In genomic region chr6:41878246-41878645, GRCh38 we compare ENCODE assay signal across 17 cellular contexts. TPM values are rescaled to one million over a fixed set of nuclear protein-coding genes. Genes with fewer than 3 reads are reported as not detected.
A peak's percentile ranks its signal among the peaks of the same experiment; 100 is the strongest.
DNase-seq lines count a peak whose midpoint lies in the region; ATAC-seq and TF ChIP-seq lines count a peak whose summit lies in the region.
"Had no signal": no experiment of that assay in that cellular context is flagged by ENCODE, and none has a peak within 500 bp of the region (broad histone marks: within the 10 kb centered on the region; RNA-seq: fewer than 3 reads in every experiment).

No MANE protein-coding gene starts in this region.

- H3K9ac ChIP-seq in HUES6 (ENCODE audit: low read length) (no peak overlapping the region), mammary epithelial cell (ENCODE audit: insufficient read depth, low read length) (no peak overlapping the region)

- dilution Hi-C loops in mammary epithelial cell (cut with HindIII; ENCODE audit: low sequenced_read_pairs): no loop called here

- no peak for ATAC-seq in GM21529 (IDR thresholded peaks at IDR 0.05; ENCODE audit: unreplicated experiment)
- ATAC-seq in naive thymus-derived CD8-positive, alpha-beta T cell: no peak
- ATAC-seq: activated naive CD8-positive, alpha-beta T cell treated with anti-CD3 and anti-CD28 coated beads, Interleukin-2, amount 50 U/mL, for 24 hours; HCT116; psoas muscle had no signal

- no peak for TF ChIP-seq POLR2A in tibial nerve (IDR thresholded peaks at IDR 0.05)

- no peaks in the 10 kb centered on the region for H3K36me3 Mint-ChIP-seq in naive thymus-derived CD8-positive, alpha-beta T cell

- no peak overlapping the region for H3K4me3 Mint-ChIP-seq in naive thymus-derived CD8-positive, alpha-beta T cell
- H3K4me3 Mint-ChIP-seq: activated naive CD8-positive, alpha-beta T cell treated with anti-CD3 and anti-CD28 coated beads, Interleukin-2, amount 50 U/mL, for 24 hours; activated T-cell treated with anti-CD3 and anti-CD28 coated beads, Interleukin-2, amount 50 U/mL, for 24 hours had no signal

- H3K27me3 ChIP-seq in HUES6 (ENCODE audit: control insufficient read depth, insufficient read depth, low read length) (no peaks in the 10 kb centered on the region), mammary epithelial cell (ENCODE audit: insufficient read depth, low read length) (no peaks in the 10 kb centered on the region), tibial nerve (no peaks in the 10 kb centered on the region)

- CTCF ChIA-PET in mammary epithelial cell (lab: Charles Lee; ENCODE audit: low non-redundant PET): no interaction called here

- TF ChIP-seq CTCF in AG10803 (conservative IDR thresholded peaks at IDR 0.05; ENCODE audit: low read length) (no peak), mammary epithelial cell (conservative IDR thresholded peaks at IDR 0.05 in 1 of 2, IDR thresholded peaks at IDR 0.05 in 1 of 2; ENCODE audit: extremely low read depth in 1 of 2, insufficient read depth in 1 of 2, low read depth in 1 of 2, low read length in 2 of 2) (no peak), tibial nerve (IDR thresholded peaks at IDR 0.05) (no peak)

- no peak for TF ChIP-seq EP300 in tibial nerve (IDR thresholded peaks at IDR 0.05)

- POLR2A ChIA-PET in naive thymus-derived CD8-positive, alpha-beta T cell (lab: Charles Lee): no interaction called here

- no peaks in the 10 kb centered on the region for H3K79me2 ChIP-seq in mammary epithelial cell (ENCODE audit: insufficient read depth, low read length)

- in situ Hi-C loops in mammary epithelial cell (cut with MboI; ENCODE audit: low sequenced_read_pairs in 2 of 2): no loop called here

- no peaks in the 10 kb centered on the region for H3K9me3 ChIP-seq in HUES6 (ENCODE audit: control insufficient read depth, insufficient read depth, low read depth, low read length)
- H3K9me3 ChIP-seq in mammary epithelial cell (replicated peaks; ENCODE audit: insufficient read depth, low read length): no peaks in the 10 kb centered on the region
- H3K9me3 ChIP-seq in tibial nerve: no peaks in the 10 kb centered on the region
- H3K9me3 ChIP-seq: psoas muscle had no signal

- H3K27ac ChIP-seq in HUES6 (ENCODE audit: low read depth, low read length) (0 out of 2 replicates have a peak overlapping the region, but pooled peaks have one; percentile 15), mammary epithelial cell (ENCODE audit: insufficient read depth, low read depth, low read length) (no peak overlapping the region), tibial nerve (no peak overlapping the region)
- H3K27ac ChIP-seq: psoas muscle had no signal

- H3K27ac Mint-ChIP-seq in naive thymus-derived CD8-positive, alpha-beta T cell: no peak overlapping the region
- H3K27ac Mint-ChIP-seq: activated naive CD8-positive, alpha-beta T cell treated with anti-CD3 and anti-CD28 coated beads, Interleukin-2, amount 50 U/mL, for 24 hours; activated T-cell treated with anti-CD3 and anti-CD28 coated beads, Interleukin-2, amount 50 U/mL, for 24 hours had no signal

- no peaks in the 10 kb centered on the region for H3K9me3 Mint-ChIP-seq in naive thymus-derived CD8-positive, alpha-beta T cell
- H3K9me3 Mint-ChIP-seq: activated naive CD8-positive, alpha-beta T cell treated with anti-CD3 and anti-CD28 coated beads, Interleukin-2, amount 50 U/mL, for 24 hours; activated T-cell treated with anti-CD3 and anti-CD28 coated beads, Interleukin-2, amount 50 U/mL, for 24 hours had no signal

- no peaks in the 10 kb centered on the region for H3K27me3 Mint-ChIP-seq in naive thymus-derived CD8-positive, alpha-beta T cell
- H3K27me3 Mint-ChIP-seq: activated naive CD8-positive, alpha-beta T cell treated with anti-CD3 and anti-CD28 coated beads, Interleukin-2, amount 50 U/mL, for 24 hours; activated T-cell treated with anti-CD3 and anti-CD28 coated beads, Interleukin-2, amount 50 U/mL, for 24 hours had no signal

- H3K4me2 ChIP-seq in mammary epithelial cell (ENCODE audit: insufficient read depth, low read depth, low read length): no peak overlapping the region

- no peak overlapping the region for H3K4me3 ChIP-seq in AG10803 (ENCODE audit: low read length)
- H3K4me3 ChIP-seq in HUES6 (ENCODE audit: low read depth, low read length): no peak overlapping the region
- H3K4me3 ChIP-seq in mammary epithelial cell (replicated peaks in 1 of 3; ENCODE audit: insufficient read depth in 1 of 3, low read depth in 2 of 3, low read length in 3 of 3): no peak overlapping the region
- H3K4me3 ChIP-seq in tibial nerve: no peak overlapping the region
- H3K4me3 ChIP-seq: psoas muscle had no signal

- H3K4me1 ChIP-seq in HUES6 (ENCODE audit: control insufficient read depth, insufficient read depth, low read length) (peaks cover 6% of the 10 kb centered on the region), mammary epithelial cell (ENCODE audit: insufficient read depth, low read length) (no peaks in the 10 kb centered on the region), tibial nerve (no peaks in the 10 kb centered on the region)

- DNase-seq in AG10803 (ENCODE audit: low read depth) (peak; percentile 74), mammary epithelial cell (peak; percentile 3), left kidney (ENCODE audit: low read depth, low spot score) (peak; percentile 4), tibial nerve (ENCODE audit: low spot score in 2 of 2) (no peak)
- DNase-seq in activated CD8-positive, alpha-beta memory T cell treated with anti-CD3 and anti-CD28 coated beads, Interleukin-2, amount 50 U/mL, for 48 hours: no peak
- no peak for DNase-seq in naive thymus-derived CD8-positive, alpha-beta T cell
- DNase-seq: activated CD4-positive, alpha-beta T cell treated with anti-CD3 and anti-CD28 coated beads for 1 hour; activated naive CD8-positive, alpha-beta T cell treated with anti-CD3 and anti-CD28 coated beads, Interleukin-2, amount 50 U/mL, for 24 hours; activated T-cell treated with anti-CD3 and anti-CD28 coated beads, Interleukin-2, amount 50 U/mL, for 24 hours; C1 segment of cervical spinal cord; foreskin melanocyte; islet precursor cell; NCI-H1048; psoas muscle had no signal

- no TSS peak for BruUV-seq in mammary epithelial cell (replicated peaks; lab: Mats Ljungman, UMichigan)

- intact Hi-C loops in mammary epithelial cell (cut with micrococcal nuclease): no loop called here

- peaks cover 0 to 2% (median 0%) of the 10 kb centered on the region in 4 donors for H3K4me1 Mint-ChIP-seq in naive thymus-derived CD8-positive, alpha-beta T cell
- H3K4me1 Mint-ChIP-seq: activated naive CD8-positive, alpha-beta T cell treated with anti-CD3 and anti-CD28 coated beads, Interleukin-2, amount 50 U/mL, for 24 hours had no signal

- WGBS in mammary epithelial cell (ENCODE audit: low coverage, missing lambda C conversion rate): 90% methylated on average over 2 of the region's 2 CpGs
- 59 to 61% methylated on average over 2 of the region's 2 CpGs for WGBS in tibial nerve, 2 donors

- no peaks in the 10 kb centered on the region for H4K20me1 ChIP-seq in mammary epithelial cell (ENCODE audit: insufficient read depth, low read length)

- H2AFZ ChIP-seq in mammary epithelial cell (ENCODE audit: low read depth, low read length): no peak overlapping the region

- H3K36me3 ChIP-seq in HUES6 (ENCODE audit: control insufficient read depth, insufficient read depth, low read length) (no peaks in the 10 kb centered on the region), mammary epithelial cell (ENCODE audit: insufficient read depth, low read length) (no peaks in the 10 kb centered on the region), tibial nerve (no peaks in the 10 kb centered on the region)

RNA-seq across cellular contexts. Expression of gene USP49, which starts 16.9 kb away (rescaled TPM):
- total RNA-seq in mammary epithelial cell: 1 to 10 TPM; 3.6 to 3.7 TPM
- polyA plus RNA-seq in mammary epithelial cell: 1.00 TPM
- polyA minus RNA-seq in mammary epithelial cell: 0.16 TPM
- total RNA-seq in naive thymus-derived CD8-positive, alpha-beta T cell: 1 to 10 TPM; 2.0 to 3.0 TPM
- under 1 TPM; 0.34 to 0.48 (median 0.42) TPM for polyA plus RNA-seq in naive thymus-derived CD8-positive, alpha-beta T cell
- total RNA-seq in tibial nerve: 10 to 100 TPM in 1 of 4 donors, 1 to 10 TPM in 3; 6.5 to 13.8 (median 8.8) TPM

RNA-seq across cellular contexts. Expression of gene MED20, which starts 42.7 kb away (rescaled TPM):
- total RNA-seq in mammary epithelial cell: 10 to 100 TPM; 22.4 to 23.7 TPM
- 24.5 TPM for polyA plus RNA-seq in mammary epithelial cell
- polyA minus RNA-seq in mammary epithelial cell: 60.3 TPM
- 10 to 100 TPM in 1 of 2 experiments, 1 to 10 TPM in 1; 8.8 to 12.5 TPM for total RNA-seq in naive thymus-derived CD8-positive, alpha-beta T cell
- 1 to 10 TPM; 2.8 to 5.1 (median 4.3) TPM for polyA plus RNA-seq in naive thymus-derived CD8-positive, alpha-beta T cell
- 10 to 100 TPM in 3 of 4 donors, 1 to 10 TPM in 1; 8.0 to 15.0 (median 12.2) TPM for total RNA-seq in tibial nerve

RNA-seq across cellular contexts. Expression of gene BYSL, which starts 43.1 kb away (rescaled TPM):
- total RNA-seq in mammary epithelial cell: 10 to 100 TPM; 14.2 to 52.5 TPM
- 39.0 TPM for polyA plus RNA-seq in mammary epithelial cell
- polyA minus RNA-seq in mammary epithelial cell: 95.2 TPM
- total RNA-seq in naive thymus-derived CD8-positive, alpha-beta T cell: 1 to 10 TPM; 5.3 to 7.6 TPM
- polyA plus RNA-seq in naive thymus-derived CD8-positive, alpha-beta T cell: 1 to 10 TPM; 3.5 to 7.5 (median 4.9) TPM
- 10 to 100 TPM in 3 of 4 donors, 1 to 10 TPM in 1; 9.2 to 13.3 (median 12.8) TPM for total RNA-seq in tibial nerve

Comparison
In these comparisons a context has a peak if more than half of its experiments do, and no peak if none do; other contexts are left out.
1. DNase-seq: peak in AG10803 (single experiment), mammary epithelial cell (single experiment) and left kidney (single experiment); none in activated CD8-positive, alpha-beta memory T cell treated with anti-CD3 and anti-CD28 coated beads, Interleukin-2, amount 50 U/mL, for 48 hours (single experiment), naive thymus-derived CD8-positive, alpha-beta T cell (0 of 10) and tibial nerve (0 of 2).